ENCODE assay signal across 14 cellular contexts in genomic region chr18:2316686-2317308, GRCh38.
A peak's percentile ranks its signal among the peaks of the same experiment; 100 is the strongest.
DNase-seq lines count a peak whose midpoint lies in the region; ATAC-seq, FAIRE-seq and TF ChIP-seq lines count a peak whose summit lies in the region.
"Had no signal": no experiment of that assay in that cellular context is flagged by ENCODE, and none has a peak within 500 bp of the region (broad histone marks: within the 10 kb centered on the region; RNA-seq: fewer than 3 reads in every experiment).

No MANE protein-coding gene starts in this region.

- no peak for FAIRE-seq in GM12878 (lab: Jason Lieb, UNC)
- no peak for FAIRE-seq in small intestine (lab: Jason Lieb, UNC)

- H2AFZ ChIP-seq in GM12878 (ENCODE audit: control insufficient read depth, low read depth, low read length), result no peak overlapping the region

- no peak for TF ChIP-seq EP300 in GM12878 (IDR thresholded peaks at IDR 0.05; ENCODE audit: borderline replicate concordance in 1 of 2, control insufficient read depth in 1 of 2, low read depth in 2 of 2, low read length in 2 of 2)

- H3K9me3 ChIP-seq in GM12878 (replicated peaks; ENCODE audit: control insufficient read depth, insufficient read depth, low read length) (no peaks in the 10 kb centered on the region), small intestine (ENCODE audit: control insufficient read depth, low read depth) (no peaks in the 10 kb centered on the region)

- intact Hi-C loops in GM12878 (cut with micrococcal nuclease; ENCODE audit: unreplicated experiment), result no loop called here

- H3K4me2 ChIP-seq in GM12878 (ENCODE audit: control insufficient read depth, insufficient read depth), result no peak overlapping the region

- SMC1A ChIA-PET in GM12878 (lab: Charles Lee; ENCODE audit: uncharacterized antibody, unreplicated experiment), result interaction anchor here (0.7 to 2.6 kb wide), 6 partner anchors 9 to 224 kb away, joined by 3 to 7 read pairs (median 5); no protein-coding TSS in a partner anchor

- WGBS in GM12878 (ENCODE audit: insufficient coverage, insufficient replicate concordance, low lambda C conversion rate, missing lambda C conversion rate), result 45% methylated on average over 3 of the region's 3 CpGs
- 8 to 35% (median 21%) methylated on average over 3 of the region's 3 CpGs for WGBS in small intestine, 3 donors

- TF ChIP-seq RAD21 in GM12878 (IDR thresholded peaks at IDR 0.05; ENCODE audit: insufficient read depth, low read depth, low read length), result no peak

- H3K36me3 ChIP-seq in GM12878 (ENCODE audit: control insufficient read depth in 2 of 2, insufficient read depth in 2 of 2, low read length in 1 of 2), result no peaks in the 10 kb centered on the region
- no peaks in the 10 kb centered on the region for H3K36me3 ChIP-seq in small intestine (ENCODE audit: control insufficient read depth in 2 of 2, insufficient read depth in 2 of 2, low read length in 2 of 2)

- H3K9ac ChIP-seq in GM12878 (ENCODE audit: control insufficient read depth, insufficient read depth, low read length), result no peak overlapping the region

- no peaks in the 10 kb centered on the region for H4K20me1 ChIP-seq in GM12878 (ENCODE audit: control insufficient read depth, insufficient read depth)

- no peak overlapping the region for H3K4me3 ChIP-seq in GM12878
- H3K4me3 ChIP-seq in small intestine (ENCODE audit: low read depth in 1 of 2, low read length in 2 of 2), result no peak overlapping the region

- no peaks in the 10 kb centered on the region for H3K4me1 ChIP-seq in GM12878 (ENCODE audit: control insufficient read depth, insufficient read depth, low read length)
- no peaks in the 10 kb centered on the region for H3K4me1 ChIP-seq in small intestine (ENCODE audit: control insufficient read depth in 2 of 2, insufficient read depth in 1 of 2, low read depth in 1 of 2, low read length in 1 of 2)

- BruUV-seq in GM12878 (replicated peaks; lab: Mats Ljungman, UMichigan), result no TSS peak

- TF ChIP-seq CTCF in GM12878 (IDR thresholded peaks at IDR 0.05 in 2 of 3, conservative IDR thresholded peaks at IDR 0.05 in 1 of 3; ENCODE audit: control insufficient read depth in 2 of 3, extremely low read depth in 1 of 3, insufficient read depth in 1 of 3, low read depth in 3 of 3, low read length in 3 of 3), result no peak

- in situ Hi-C loops in GM12878 (cut with MboI), result no loop called here

- RAD21 ChIA-PET in GM12878 (lab: Charles Lee; ENCODE audit: unreplicated experiment), result interaction anchor here (0.7 to 2.8 kb wide), 5 partner anchors 10 to 225 kb away, joined by 3 to 5 read pairs (median 3); no protein-coding TSS in a partner anchor

- TF ChIP-seq POLR2A in GM12878 (IDR thresholded peaks at IDR 0.05; ENCODE audit: low read depth, low read length), result no peak

- H3K79me2 ChIP-seq in GM12878 (ENCODE audit: control insufficient read depth, insufficient read depth, low read length), result no peaks in the 10 kb centered on the region

- H3K27me3 ChIP-seq in GM12878 (replicated peaks in 1 of 2; ENCODE audit: control insufficient read depth in 2 of 2, insufficient read depth in 2 of 2, low read length in 1 of 2) (no peaks in the 10 kb centered on the region), small intestine (ENCODE audit: control insufficient read depth in 2 of 2, insufficient read depth in 2 of 2, low read length in 2 of 2) (no peaks in the 10 kb centered on the region)

- CTCF ChIA-PET in GM12878 (lab: Yijun Ruan, JAX), result interaction anchor here (0.8 to 1.6 kb wide), 4 partner anchors 9 to 867 kb away, joined by 3 to 4 read pairs (median 3); no protein-coding TSS in a partner anchor

- DNase-seq in DMS53 (lab: John Stamatoyannopoulos, UW) (peak; percentile 85), GM12878 (ENCODE audit: low read depth, low spot score) (no peak), kidney tubule cell (ENCODE audit: low spot score) (peak; percentile 10), small intestine (peak; percentile 60), NCI-H1417 treated with DMSO at 0.1 percent for 48 hours (lab: John Stamatoyannopoulos, UW) (no peak), NCI-H2081 (lab: John Stamatoyannopoulos, UW) (no peak), nucleus accumbens (lab: John Stamatoyannopoulos, UW) (no peak)
- DNase-seq: CD4-positive, alpha-beta memory T cell; HFFc6; Karpas-422; NCI-H1105 treated with DMSO at 0.1 percent for 48 hours; NCI-H1930; NCI-H2171 treated with DMSO at 0.1 percent for 48 hours; SIG-M5 had no signal

- H3K27ac ChIP-seq in GM12878 (ENCODE audit: control insufficient read depth, insufficient read depth) (no peak overlapping the region), small intestine (ENCODE audit: low read depth in 1 of 2, low read length in 1 of 2) (no peak overlapping the region)

- peak; percentile 40 for ATAC-seq in GM12878

- POLR2A ChIA-PET in GM12878 (lab: Charles Lee), result no interaction called here

TF ChIP-seq in GM12878, 131 proteins besides CTCF, POLR2A, EP300 and RAD21:
- TF ChIP-seq DPF2 (IDR thresholded peaks at IDR 0.05) (peak; percentile 23; the same call in 1 of the 2 replicates), ELK1 (IDR thresholded peaks at IDR 0.05; ENCODE audit: low read depth, low read length) (no peak), NR2F1 (conservative IDR thresholded peaks at IDR 0.05) (peak; percentile 75), MTA2 (IDR thresholded peaks at IDR 0.05; ENCODE audit: low read depth) (peak; percentile 18; the same call in 1 of the 2 replicates), IKZF2 (IDR thresholded peaks at IDR 0.05) (no peak; a peak in 2 of 4 replicates), HDGF (IDR thresholded peaks at IDR 0.05) (no peak), IKZF1 (conservative IDR thresholded peaks at IDR 0.05) (peak; percentile 41; the same call in 1 of the 2 replicates), GATAD2B (conservative IDR thresholded peaks at IDR 0.05; ENCODE audit: low read depth) (0 out of 2 replicates have a peak, but pooled peaks have one; percentile 32), NBN (IDR thresholded peaks at IDR 0.05) (no peak)

Comparison
In these comparisons a context has a peak if more than half of its experiments do, and no peak if none do; other contexts are left out.
1. DNase-seq: peak in DMS53 (single experiment), kidney tubule cell (single experiment) and small intestine (single experiment); none in GM12878 (single experiment), NCI-H1417 treated with DMSO at 0.1 percent for 48 hours (single experiment), NCI-H2081 (0 of 2) and nucleus accumbens (0 of 56).